ENCODE assay signal across 1 cellular context in genomic region chr1:3858231-3858981, GRCh38.
TF ChIP-seq lines count a peak whose summit lies in the region.

No MANE protein-coding gene starts in this region.

TF ChIP-seq in HepG2, 621 proteins besides CTCF, POLR2A, EP300 and RAD21 (continued from another document and continues in another):
- no peak for TF ChIP-seq AHDC1 (CRISPR knock-in tag; IDR thresholded peaks at IDR 0.05; ENCODE audit: borderline replicate concordance)
- TF ChIP-seq NR0B2 (CRISPR knock-in tag; IDR thresholded peaks at IDR 0.05), result peak; percentile 41; the same call in 1 of the 2 replicates
- TF ChIP-seq RAD51 (IDR thresholded peaks at IDR 0.05; ENCODE audit: borderline replicate concordance), result no peak
- 0 out of 2 replicates have a peak, but pooled peaks have one; percentile 24 for TF ChIP-seq ARID2 (CRISPR knock-in tag; IDR thresholded peaks at IDR 0.05; ENCODE audit: borderline replicate concordance)
- 0 out of 2 replicates have a peak, but pooled peaks have one; percentile 27 for TF ChIP-seq SPEN (CRISPR knock-in tag; IDR thresholded peaks at IDR 0.05; ENCODE audit: low read depth)
- TF ChIP-seq YEATS4 (CRISPR knock-in tag; IDR thresholded peaks at IDR 0.05; ENCODE audit: borderline replicate concordance), result no peak
- TF ChIP-seq ZNF749 (CRISPR knock-in tag; IDR thresholded peaks at IDR 0.05; ENCODE audit: borderline replicate concordance), result no peak
- no peak for TF ChIP-seq ZNF276 (CRISPR knock-in tag; IDR thresholded peaks at IDR 0.05; ENCODE audit: low read depth)
- no peak for TF ChIP-seq PREB (CRISPR knock-in tag; IDR thresholded peaks at IDR 0.05)
- TF ChIP-seq DNMT1 (CRISPR knock-in tag; IDR thresholded peaks at IDR 0.05), result no peak
- no peak for TF ChIP-seq ZNF383 (CRISPR knock-in tag; IDR thresholded peaks at IDR 0.05; ENCODE audit: borderline replicate concordance)
- TF ChIP-seq HMG20A (CRISPR knock-in tag; IDR thresholded peaks at IDR 0.05; ENCODE audit: borderline replicate concordance), result no peak
- no peak for TF ChIP-seq BRF2 (CRISPR knock-in tag; IDR thresholded peaks at IDR 0.05)
- TF ChIP-seq ZNF878 (CRISPR knock-in tag; IDR thresholded peaks at IDR 0.05), result no peak
- TF ChIP-seq ZNF33B (CRISPR knock-in tag; IDR thresholded peaks at IDR 0.05), result no peak
- no peak for TF ChIP-seq SNAI1 (CRISPR knock-in tag; IDR thresholded peaks at IDR 0.05; ENCODE audit: borderline replicate concordance)
- TF ChIP-seq AFF4 (CRISPR knock-in tag; IDR thresholded peaks at IDR 0.05), result no peak
- no peak for TF ChIP-seq PAF1 (CRISPR knock-in tag; IDR thresholded peaks at IDR 0.05)
- TF ChIP-seq TMF1 (CRISPR knock-in tag; IDR thresholded peaks at IDR 0.05; ENCODE audit: low read depth), result 0 out of 2 replicates have a peak, but pooled peaks have one; percentile 47
- no peak for TF ChIP-seq NONO (IDR thresholded peaks at IDR 0.05)
- no peak for TF ChIP-seq NONO (CRISPR knock-in tag; conservative IDR thresholded peaks at IDR 0.05)
- no peak for TF ChIP-seq AGO1 (IDR thresholded peaks at IDR 0.05; ENCODE audit: low read depth, low read length, poor library complexity, severe bottlenecking)
- no peak for TF ChIP-seq ZBTB46 (CRISPR knock-in tag; IDR thresholded peaks at IDR 0.05; ENCODE audit: borderline replicate concordance)
- no peak for TF ChIP-seq SNAPC5 (CRISPR knock-in tag; IDR thresholded peaks at IDR 0.05; ENCODE audit: borderline replicate concordance)
- TF ChIP-seq ATF1 (CRISPR knock-in tag; IDR thresholded peaks at IDR 0.05), result no peak
- peak; percentile 57; the same call in 1 of the 2 replicates for TF ChIP-seq TFDP1 (CRISPR knock-in tag; IDR thresholded peaks at IDR 0.05; ENCODE audit: borderline replicate concordance)
- TF ChIP-seq MTA1 (CRISPR knock-in tag; IDR thresholded peaks at IDR 0.05; ENCODE audit: borderline replicate concordance), result no peak
- TF ChIP-seq GTF2F1 (IDR thresholded peaks at IDR 0.05; ENCODE audit: low read length), result no peak
- no peak for TF ChIP-seq ATF7-NPFF (CRISPR knock-in tag; IDR thresholded peaks at IDR 0.05; ENCODE audit: low read depth)
- peak; percentile 62; the same call in 1 of the 2 replicates for TF ChIP-seq ZBTB38 (CRISPR knock-in tag; IDR thresholded peaks at IDR 0.05)
- no peak for TF ChIP-seq ZNF564 (CRISPR knock-in tag; IDR thresholded peaks at IDR 0.05)
- TF ChIP-seq ZNF710 (CRISPR knock-in tag; IDR thresholded peaks at IDR 0.05; ENCODE audit: borderline replicate concordance), result peak; percentile 25; the same call in 1 of the 2 replicates
- TF ChIP-seq CENPT (CRISPR knock-in tag; IDR thresholded peaks at IDR 0.05; ENCODE audit: low read depth), result peak; percentile 39; the same call in 1 of the 2 replicates
- no peak for TF ChIP-seq ZNF24 (IDR thresholded peaks at IDR 0.05)
- TF ChIP-seq ETS1 (CRISPR knock-in tag; IDR thresholded peaks at IDR 0.05), result no peak
- no peak for TF ChIP-seq ZNF343 (CRISPR knock-in tag; IDR thresholded peaks at IDR 0.05)
- TF ChIP-seq NR2F6 (IDR thresholded peaks at IDR 0.05), result no peak
- TF ChIP-seq NR2F6 (CRISPR knock-in tag; IDR thresholded peaks at IDR 0.05), result no peak
- TF ChIP-seq SMAD1 (CRISPR knock-in tag; IDR thresholded peaks at IDR 0.05; ENCODE audit: borderline replicate concordance, low read depth), result no peak
- TF ChIP-seq ZSCAN9 (CRISPR knock-in tag; IDR thresholded peaks at IDR 0.05; ENCODE audit: borderline replicate concordance), result no peak
- no peak for TF ChIP-seq SMYD3 (CRISPR knock-in tag; IDR thresholded peaks at IDR 0.05)
- TF ChIP-seq NR2F1 (CRISPR knock-in tag; IDR thresholded peaks at IDR 0.05), result no peak
- TF ChIP-seq RARG (CRISPR knock-in tag; IDR thresholded peaks at IDR 0.05; ENCODE audit: low read depth), result no peak
